Comparison of ENCODE assay signal across 1 cellular context in genomic region chr11:35836185-35836584, GRCh38.
TF ChIP-seq lines count a peak whose summit lies in the region.

No MANE protein-coding gene starts in this region.

TF ChIP-seq in liver, 16 proteins besides CTCF, POLR2A, EP300 and RAD21 (continued from another document):
- TF ChIP-seq ZBTB33 (IDR thresholded peaks at IDR 0.05) (peak; percentile 69), RXRA (IDR thresholded peaks at IDR 0.05) (peak in 1 of 2 donors; percentile 84), REST (IDR thresholded peaks at IDR 0.05) (peak; percentile 29), GABPA (IDR thresholded peaks at IDR 0.05 in 1 of 2, conservative IDR thresholded peaks at IDR 0.05 in 1 of 2) (no peak), EGR1 (IDR thresholded peaks at IDR 0.05; ENCODE audit: low read depth in 2 of 2) (no peak)
